In genomic region chr3:193595939-193596487, GRCh38 we compare ENCODE assay signal across 27 cellular contexts. TPM values are rescaled to one million over a fixed set of nuclear protein-coding genes. Genes with fewer than 3 reads are reported as not detected.
A peak's percentile ranks its signal among the peaks of the same experiment; 100 is the strongest.
DNase-seq lines count a peak whose midpoint lies in the region; ATAC-seq and TF ChIP-seq lines count a peak whose summit lies in the region.
"Had no signal": no experiment of that assay in that cellular context is flagged by ENCODE, and none has a peak within 500 bp of the region (broad histone marks: within the 10 kb centered on the region; RNA-seq: fewer than 3 reads in every experiment).

No MANE protein-coding gene starts in this region.

- H3K27me3 Mint-ChIP-seq in activated CD8-positive, alpha-beta memory T cell treated with anti-CD3 and anti-CD28 coated beads, Interleukin-2, amount 10 ng/mL, durations not matched to agents 7 days and 5 days, result no peaks in the 10 kb centered on the region
- no peaks in the 10 kb centered on the region for H3K27me3 Mint-ChIP-seq in central memory CD8-positive, alpha-beta T cell
- no peaks in the 10 kb centered on the region for H3K27me3 Mint-ChIP-seq in stimulated activated memory B cell treated with anti-CD40 and anti-IgM and Interleukin-4, amounts not matched to agents 10 μg/mL and 1 μg/mL and 100 μg/mL, for 72 hours
- H3K27me3 Mint-ChIP-seq: dendritic cell treated with granulocyte-macrophage colony-stimulating factor and Interleukin-4, amounts not matched to agents 40 ng/mL and 50 ng/mL, for 4 days had no signal

- WGBS in HUES64, result 92% methylated on average over 5 of the region's 5 CpGs
- 89 to 90% methylated on average over 5 of the region's 5 CpGs for WGBS in testis, 2 donors

- peaks cover 61% of the 10 kb centered on the region for H3K4me1 Mint-ChIP-seq in activated CD8-positive, alpha-beta memory T cell treated with anti-CD3 and anti-CD28 coated beads, Interleukin-2, amount 10 ng/mL, durations not matched to agents 7 days and 5 days
- peaks cover 79% of the 10 kb centered on the region for H3K4me1 Mint-ChIP-seq in central memory CD8-positive, alpha-beta T cell
- peaks cover 54% of the 10 kb centered on the region for H3K4me1 Mint-ChIP-seq in stimulated activated memory B cell treated with anti-CD40 and anti-IgM and Interleukin-4, amounts not matched to agents 10 μg/mL and 1 μg/mL and 100 μg/mL, for 72 hours

- no peak overlapping the region for H2AFZ ChIP-seq in neural cell (ENCODE audit: low read depth, low read length)

- CTCF ChIA-PET in activated CD8-positive, alpha-beta memory T cell treated with anti-CD3 and anti-CD28 coated beads, Interleukin-2, amount 10 ng/mL, durations not matched to agents 7 days and 5 days (lab: Charles Lee), result no interaction called here

- H3K36me3 Mint-ChIP-seq in activated CD8-positive, alpha-beta memory T cell treated with anti-CD3 and anti-CD28 coated beads, Interleukin-2, amount 10 ng/mL, durations not matched to agents 7 days and 5 days, result peaks cover 35% of the 10 kb centered on the region
- peaks cover 22% of the 10 kb centered on the region for H3K36me3 Mint-ChIP-seq in central memory CD8-positive, alpha-beta T cell (ENCODE audit: insufficient read depth)
- peaks cover 22% of the 10 kb centered on the region for H3K36me3 Mint-ChIP-seq in stimulated activated memory B cell treated with anti-CD40 and anti-IgM and Interleukin-4, amounts not matched to agents 10 μg/mL and 1 μg/mL and 100 μg/mL, for 72 hours

- H3K27me3 ChIP-seq in HUES64 (ENCODE audit: insufficient read depth, low read length) (no peaks in the 10 kb centered on the region), neural cell (ENCODE audit: insufficient read depth, low read depth, low read length) (no peaks in the 10 kb centered on the region), testis (no peaks in the 10 kb centered on the region), tibial artery (no peaks in the 10 kb centered on the region)
- H3K27me3 ChIP-seq: BE2C, brain microvascular endothelial cell, MG63, ovary, SJCRH30, stomach had no signal

- no peaks in the 10 kb centered on the region for H3K9me2 ChIP-seq in neural cell (ENCODE audit: insufficient read depth, low read length)

- intact Hi-C loops in testis (cut with DNase I; ENCODE audit: low total_unique reads), result no loop called here
- intact Hi-C loops in tibial artery (cut with DNase I; ENCODE audit: low total_unique reads), result no loop called here

- TF ChIP-seq POLR2A in testis (IDR thresholded peaks at IDR 0.05), result no peak

- H3K4me3 ChIP-seq in HUES64 (ENCODE audit: low read length) (peak overlapping the region; percentile 93; the same call in 1 of the 2 replicates), neural cell (ENCODE audit: low read length) (no peak overlapping the region), testis (no peak overlapping the region), tibial artery (no peak overlapping the region)
- H3K4me3 ChIP-seq: ovary, SJCRH30, stomach had no signal

- H3K27ac Mint-ChIP-seq in activated CD8-positive, alpha-beta memory T cell treated with anti-CD3 and anti-CD28 coated beads, Interleukin-2, amount 10 ng/mL, durations not matched to agents 7 days and 5 days, result no peak overlapping the region
- peak overlapping the region; percentile 83 for H3K27ac Mint-ChIP-seq in central memory CD8-positive, alpha-beta T cell (ENCODE audit: low read depth)
- H3K27ac Mint-ChIP-seq in stimulated activated memory B cell treated with anti-CD40 and anti-IgM and Interleukin-4, amounts not matched to agents 10 μg/mL and 1 μg/mL and 100 μg/mL, for 72 hours, result no peak overlapping the region
- H3K27ac Mint-ChIP-seq: dendritic cell treated with granulocyte-macrophage colony-stimulating factor and Interleukin-4, amounts not matched to agents 40 ng/mL and 50 ng/mL, for 4 days had no signal

- H3K79me2 ChIP-seq in neural cell (replicated peaks; ENCODE audit: insufficient read depth, low read length), result peaks cover 57% of the 10 kb centered on the region

- H3K27ac ChIP-seq in HUES64 (ENCODE audit: low read depth, low read length), result no peak overlapping the region
- no peak overlapping the region for H3K27ac ChIP-seq in neural cell (ENCODE audit: low read length)
- no peak overlapping the region for H3K27ac ChIP-seq in testis
- H3K27ac ChIP-seq in tibial artery, result no peak overlapping the region
- H3K27ac ChIP-seq: brain microvascular endothelial cell, HL-60, ovary, SJCRH30, stomach, VCaP had no signal

- no peak overlapping the region for H3K9ac ChIP-seq in HUES64 (ENCODE audit: low read depth, low read length)
- H3K9ac ChIP-seq in neural cell (ENCODE audit: low read length), result no peak overlapping the region

- TF ChIP-seq EP300 in neural cell (conservative IDR thresholded peaks at IDR 0.05; ENCODE audit: poor library complexity, severe bottlenecking), result no peak

- H3K9me3 Mint-ChIP-seq in activated CD8-positive, alpha-beta memory T cell treated with anti-CD3 and anti-CD28 coated beads, Interleukin-2, amount 10 ng/mL, durations not matched to agents 7 days and 5 days (ENCODE audit: low read depth), result no peaks in the 10 kb centered on the region
- H3K9me3 Mint-ChIP-seq in central memory CD8-positive, alpha-beta T cell, result no peaks in the 10 kb centered on the region
- no peaks in the 10 kb centered on the region for H3K9me3 Mint-ChIP-seq in stimulated activated memory B cell treated with anti-CD40 and anti-IgM and Interleukin-4, amounts not matched to agents 10 μg/mL and 1 μg/mL and 100 μg/mL, for 72 hours
- H3K9me3 Mint-ChIP-seq: dendritic cell treated with granulocyte-macrophage colony-stimulating factor and Interleukin-4, amounts not matched to agents 40 ng/mL and 50 ng/mL, for 4 days had no signal

- TF ChIP-seq CTCF in neural cell (IDR thresholded peaks at IDR 0.05; ENCODE audit: poor library complexity, severe bottlenecking), result no peak
- TF ChIP-seq CTCF in testis (IDR thresholded peaks at IDR 0.05), result no peak
- TF ChIP-seq CTCF in tibial artery (IDR thresholded peaks at IDR 0.05), result no peak

- H3K4me1 ChIP-seq in HUES64 (ENCODE audit: insufficient read depth, low read length) (peaks cover 24% of the 10 kb centered on the region), testis (peaks cover 7% of the 10 kb centered on the region), tibial artery (peaks cover 0 to 26% (median 22%) of the 10 kb centered on the region in 4 donors)
- H3K4me1 ChIP-seq: SJCRH30 had no signal

- H3K4me2 ChIP-seq in neural cell (ENCODE audit: low read length), result peak overlapping the region; percentile 35

- H3K9me3 ChIP-seq in HUES64 (ENCODE audit: insufficient read depth, low read depth, low read length) (no peaks in the 10 kb centered on the region), neural cell (ENCODE audit: low read length) (no peaks in the 10 kb centered on the region), testis (no peaks in the 10 kb centered on the region), tibial artery (no peaks in the 10 kb centered on the region)
- H3K9me3 ChIP-seq: BE2C, MG63, ovary, SJCRH30, stomach had no signal

- H3K4me3 Mint-ChIP-seq in activated CD8-positive, alpha-beta memory T cell treated with anti-CD3 and anti-CD28 coated beads, Interleukin-2, amount 10 ng/mL, durations not matched to agents 7 days and 5 days, result peak overlapping the region; percentile 30
- peak overlapping the region; percentile 2 for H3K4me3 Mint-ChIP-seq in central memory CD8-positive, alpha-beta T cell
- H3K4me3 Mint-ChIP-seq in stimulated activated memory B cell treated with anti-CD40 and anti-IgM and Interleukin-4, amounts not matched to agents 10 μg/mL and 1 μg/mL and 100 μg/mL, for 72 hours, result no peak overlapping the region
- H3K4me3 Mint-ChIP-seq: dendritic cell treated with granulocyte-macrophage colony-stimulating factor and Interleukin-4, amounts not matched to agents 40 ng/mL and 50 ng/mL, for 4 days had no signal

- H3F3A ChIP-seq in neural cell (ENCODE audit: insufficient read depth, low read length, poor library complexity, severe bottlenecking), result no peaks in the 10 kb centered on the region

- no peaks in the 10 kb centered on the region for H4K20me1 ChIP-seq in neural cell (ENCODE audit: insufficient read depth)

- ATAC-seq in activated CD8-positive, alpha-beta memory T cell treated with anti-CD3 and anti-CD28 coated beads, Interleukin-2, amount 10 ng/mL, durations not matched to agents 7 days and 5 days, result no peak
- no peak for ATAC-seq in central memory CD8-positive, alpha-beta T cell (replicated peaks; ENCODE audit: extremely low read depth, poor library complexity, severe bottlenecking)
- ATAC-seq in stimulated activated memory B cell treated with anti-CD40 and anti-IgM and Interleukin-4, amounts not matched to agents 10 μg/mL and 1 μg/mL and 100 μg/mL, for 72 hours, result no peak
- ATAC-seq: right cardiac atrium had no signal

- no peak for DNase-seq in activated CD8-positive, alpha-beta memory T cell treated with anti-CD3 and anti-CD28 coated beads, Interleukin-2, amount 10 ng/mL, durations not matched to agents 7 days and 5 days
- no peak for DNase-seq in activated CD8-positive, alpha-beta memory T cell treated with anti-CD3 and anti-CD28 coated beads, Interleukin-2, amount 50 U/mL, for 4 hours
- DNase-seq in central memory CD8-positive, alpha-beta T cell (ENCODE audit: low spot score in 2 of 2), result no peak
- DNase-seq in testis (no peak), tibial artery (no peak)
- DNase-seq: activated CD4-positive, alpha-beta T cell treated with anti-CD3 and anti-CD28 coated beads, Interleukin-2, amount 50 U/mL, for 4 hours; activated T-cell treated with anti-CD3 and anti-CD28 coated beads, Interleukin-2, amount 50 U/mL, for 48 hours; BE2C; brain microvascular endothelial cell; glutamatergic neuron; MG63; NCI-H1417; NCI-H524; NK-92 treated with Interleukin-12 subunit alpha and Interleukin-12 subunit beta, amount 100 ng/mL, for 24 hours; ovary; right cardiac atrium; SJCRH30; stimulated activated CD4-positive, alpha-beta T cell treated with anti-CD3 and anti-CD28 coated beads, Interleukin-4, amount 100 ng/mL, for 24 hours; stomach; trophoblast cell had no signal

- H3K36me3 ChIP-seq in HUES64 (ENCODE audit: insufficient read depth, low read length), result peaks cover 29% of the 10 kb centered on the region
- H3K36me3 ChIP-seq in neural cell (ENCODE audit: insufficient read depth, low read length), result no peaks in the 10 kb centered on the region
- H3K36me3 ChIP-seq in testis (ENCODE audit: low read depth, missing control alignments), result no peaks in the 10 kb centered on the region
- H3K36me3 ChIP-seq in tibial artery, result peaks cover 0 to 6% (median 0%) of the 10 kb centered on the region in 3 donors
- H3K36me3 ChIP-seq: ovary had no signal

- no peak for TF ChIP-seq RAD21 in neural cell (conservative IDR thresholded peaks at IDR 0.05)

RNA-seq across cellular contexts. Expression of gene OPA1, which starts 3.0 kb away (rescaled TPM):
- 10 to 100 TPM; 56.5 to 61.7 TPM for total RNA-seq in activated CD8-positive, alpha-beta memory T cell treated with anti-CD3 and anti-CD28 coated beads, Interleukin-2, amount 10 ng/mL, durations not matched to agents 7 days and 5 days
- 53.3 TPM for polyA plus RNA-seq in HUES64 (2013, experiment 1 of 2)
- polyA plus RNA-seq in HUES64 (2013, experiment 2 of 2), result 60.4 TPM
- polyA plus RNA-seq in neural cell (68.6 and 97.7 TPM in 2 replicates), testis (ENCODE audit: insufficient read depth, low read depth, low replicate concordance) (21.0 TPM)
- 158 and 186 TPM in 2 replicates for polyA minus RNA-seq in neural cell
- 10 to 100 TPM; 35.1 to 39.8 TPM for total RNA-seq in testis

RNA-seq across cellular contexts. Expression of gene ATP13A4, which starts 41.3 kb away (rescaled TPM):
- total RNA-seq in activated CD8-positive, alpha-beta memory T cell treated with anti-CD3 and anti-CD28 coated beads, Interleukin-2, amount 10 ng/mL, durations not matched to agents 7 days and 5 days, result 1 to 10 TPM; 3.7 to 6.5 TPM
- polyA plus RNA-seq in HUES64 (2013, experiment 1 of 2), result not detected
- 0.13 TPM for polyA plus RNA-seq in HUES64 (2013, experiment 2 of 2)
- polyA plus RNA-seq in neural cell, result 6.2 and 7.3 TPM in 2 replicates
- polyA minus RNA-seq in neural cell, result 6.3 and 7.1 TPM in 2 replicates
- 1 to 10 TPM; 1.9 to 4.1 TPM for total RNA-seq in testis
- 0.98 TPM for polyA plus RNA-seq in testis (ENCODE audit: insufficient read depth, low read depth, low replicate concordance)
- total RNA-seq: endothelial cell of umbilical vein had no signal
- polyA plus RNA-seq: endothelial cell of umbilical vein had no signal
